Comparison of ENCODE assay signal across 19 cellular contexts in the genomic region with DNA sequence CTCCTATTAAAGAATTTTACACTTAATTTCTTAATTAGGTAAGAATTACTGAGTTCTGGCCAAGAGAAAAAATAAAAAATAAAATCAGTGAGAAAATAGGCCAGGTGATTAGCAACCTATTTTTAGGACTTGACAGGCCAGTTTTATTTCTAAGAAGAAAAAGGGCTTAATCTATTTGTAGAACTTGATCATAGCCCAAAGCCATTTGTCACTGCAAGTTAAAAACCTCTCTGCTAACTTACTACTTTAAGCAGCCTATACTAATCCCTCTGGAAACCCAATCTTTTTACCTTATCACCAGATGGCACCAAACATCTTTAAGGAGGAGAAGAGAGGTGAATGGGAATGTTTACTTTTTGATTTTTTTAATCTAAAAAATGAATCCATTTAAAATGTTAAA.
DNase-seq lines count a peak whose midpoint lies in the region; ATAC-seq, FAIRE-seq and TF ChIP-seq lines count a peak whose summit lies in the region.
"Had no signal": no experiment of that assay in that cellular context is flagged by ENCODE, and none has a peak within 500 bp of the region (broad histone marks: within the 10 kb centered on the region; RNA-seq: fewer than 3 reads in every experiment).

No MANE protein-coding gene starts in this region.

- no peak for FAIRE-seq in urothelium cell line (lab: Jason Lieb, UNC)
- FAIRE-seq: HTR-8/SVneo had no signal

- no peaks in the 10 kb centered on the region for H3K36me3 ChIP-seq in heart left ventricle
- H3K36me3 ChIP-seq: Peyer's patch had no signal

- H3K27ac ChIP-seq in heart left ventricle: peak overlapping the region in 7 of 12 donors; percentile 12 to 69 (median 17)
- H3K27ac ChIP-seq: HL-60, Peyer's patch had no signal

- peaks cover 8% of the 10 kb centered on the region for H3K4me1 Mint-ChIP-seq in chondrocyte (ENCODE audit: low read depth)

- peaks cover 0 to 20% (median 5%) of the 10 kb centered on the region in 12 donors for H3K4me1 ChIP-seq in heart left ventricle
- H3K4me1 ChIP-seq: Peyer's patch had no signal

- TF ChIP-seq POLR2A in heart left ventricle (IDR thresholded peaks at IDR 0.05): no peak

- H3K36me3 Mint-ChIP-seq in chondrocyte (ENCODE audit: low read depth): peaks cover 9% of the 10 kb centered on the region
- H3K36me3 Mint-ChIP-seq: CD8-positive, alpha-beta T cell had no signal

- H3K4me3 ChIP-seq in heart left ventricle: no peak overlapping the region
- H3K4me3 ChIP-seq in retinal pigment epithelial cell (ENCODE audit: low read length): no peak overlapping the region
- H3K4me3 ChIP-seq: Peyer's patch had no signal

- intact Hi-C loops in heart left ventricle (cut with DNase I) (no loop called here), Right ventricle myocardium inferior (cut with DNase I) (no loop called here)

- DNase-seq in heart left ventricle (no peak), Right ventricle myocardium inferior (ENCODE audit: missing footprints) (no peak), NCI-H524 treated with DMSO at 0.1 percent for 48 hours (lab: John Stamatoyannopoulos, UW) (peak; percentile 12), chondrocyte (ENCODE audit: low spot score) (no peak), retinal pigment epithelial cell (ENCODE audit: low read depth) (peak; percentile 38), DMS53 treated with DMSO at 0.1 percent for 48 hours (lab: John Stamatoyannopoulos, UW; ENCODE audit: unreplicated experiment) (no peak), SK-N-DZ (ENCODE audit: low spot score) (no peak), urothelium cell line (ENCODE audit: low spot score) (no peak)
- DNase-seq: CD8-positive, alpha-beta T cell; EL; HCEC 1CT; MV-4-11; NCI-H187 treated with DMSO at 0.1 percent for 48 hours; NCI-H446; NCI-H748 treated with DMSO at 0.1 percent for 48 hours; Peyer's patch; SHP77 had no signal

- H3K4me3 Mint-ChIP-seq in chondrocyte (ENCODE audit: unreplicated experiment): no peak overlapping the region
- H3K4me3 Mint-ChIP-seq: CD8-positive, alpha-beta T cell had no signal

- peaks cover 0 to 24% (median 5%) of the 10 kb centered on the region in 12 donors for H3K9me3 ChIP-seq in heart left ventricle
- H3K9me3 ChIP-seq: Peyer's patch had no signal

- peaks cover 11% of the 10 kb centered on the region for H3K9me3 Mint-ChIP-seq in chondrocyte (ENCODE audit: low read depth)

- ATAC-seq in heart left ventricle: peak in 3 of 4 donors; percentile 42 to 68 (median 50)
- ATAC-seq in Right ventricle myocardium inferior: no peak
- ATAC-seq: CD8-positive, alpha-beta T cell had no signal

- no peak overlapping the region for H3K27ac Mint-ChIP-seq in chondrocyte (ENCODE audit: unreplicated experiment)
- H3K27ac Mint-ChIP-seq: CD8-positive, alpha-beta T cell had no signal

- no peaks in the 10 kb centered on the region for H3K27me3 ChIP-seq in heart left ventricle
- H3K27me3 ChIP-seq: Peyer's patch had no signal

- TF ChIP-seq CTCF in heart left ventricle (IDR thresholded peaks at IDR 0.05): no peak
- peak; percentile 24 for TF ChIP-seq CTCF in chondrocyte (IDR thresholded peaks at IDR 0.05)
- peak; percentile 20 for TF ChIP-seq CTCF in retinal pigment epithelial cell (conservative IDR thresholded peaks at IDR 0.05; ENCODE audit: low read depth, low read length)

- H3K27me3 Mint-ChIP-seq in chondrocyte (ENCODE audit: low read depth): no peaks in the 10 kb centered on the region

Comparison
In these comparisons a context has a peak if more than half of its experiments do, and no peak if none do; other contexts are left out.
1. DNase-seq: peak in NCI-H524 treated with DMSO at 0.1 percent for 48 hours (single experiment) and retinal pigment epithelial cell (single experiment); none in heart left ventricle (0 of 5), Right ventricle myocardium inferior (single experiment), chondrocyte (single experiment), DMS53 treated with DMSO at 0.1 percent for 48 hours (single experiment), SK-N-DZ (single experiment) and urothelium cell line (single experiment).
2. CTCF ChIP-seq: peak in chondrocyte (single experiment) and retinal pigment epithelial cell (single experiment); none in heart left ventricle (0 of 12).